29 cellular contexts compared by ENCODE assay signal in the genomic region with DNA sequence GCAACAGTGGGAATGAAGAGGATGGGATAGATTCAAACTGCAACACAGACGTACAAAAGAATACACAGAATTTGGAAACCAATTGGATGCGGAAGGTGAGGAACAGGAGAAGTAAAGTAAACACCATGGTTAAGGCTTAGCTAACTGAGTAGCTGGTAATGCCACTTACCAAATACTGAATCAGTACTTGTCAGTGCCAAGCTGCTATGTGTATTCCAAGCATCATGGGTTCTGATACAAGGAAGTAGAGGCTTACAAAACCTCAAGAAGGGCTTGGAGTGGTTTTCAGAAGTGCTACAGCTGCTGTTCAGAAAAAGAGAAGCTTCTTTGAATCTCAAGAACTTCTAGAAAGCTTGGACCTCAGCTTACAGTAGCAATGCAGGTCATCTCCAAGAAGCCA. TPM values are rescaled to one million over a fixed set of nuclear protein-coding genes. Genes with fewer than 3 reads are reported as not detected.
DNase-seq lines count a peak whose midpoint lies in the region; ATAC-seq and TF ChIP-seq lines count a peak whose summit lies in the region.
"Had no signal": no experiment of that assay in that cellular context is flagged by ENCODE, and none has a peak within 500 bp of the region (broad histone marks: within the 10 kb centered on the region; RNA-seq: fewer than 3 reads in every experiment).

No MANE protein-coding gene starts in this region.

- no peak overlapping the region for H3K9ac ChIP-seq in endodermal cell (ENCODE audit: extremely low read depth, low read length, poor library complexity, severe bottlenecking)

- H3K27ac ChIP-seq in left lung (no peak overlapping the region), endodermal cell (ENCODE audit: low read depth, low read length) (no peak overlapping the region)
- H3K27ac ChIP-seq: Peyer's patch, SK-N-MC had no signal

- no peaks in the 10 kb centered on the region for H3K9me3 ChIP-seq in left lung
- no peaks in the 10 kb centered on the region for H3K9me3 ChIP-seq in endodermal cell (ENCODE audit: control insufficient read depth, low read length)
- H3K9me3 ChIP-seq: HAP-1, MG63, Peyer's patch had no signal

- H3K4me1 ChIP-seq in left lung (no peaks in the 10 kb centered on the region), endodermal cell (ENCODE audit: control insufficient read depth, insufficient read depth, low read length) (peaks cover 4% of the 10 kb centered on the region)
- H3K4me1 ChIP-seq: HAP-1, Peyer's patch had no signal

- peak; percentile 5 for DNase-seq in SKM-1 treated with dmso at 0.1 percent for 144 hours (lab: John Stamatoyannopoulos, UW; ENCODE audit: unreplicated experiment)
- DNase-seq in SKM-1 (lab: John Stamatoyannopoulos, UW; ENCODE audit: unreplicated experiment) = no peak
- DNase-seq in MV-4-11 (lab: John Stamatoyannopoulos, UW) = peak; percentile 47
- no peak for DNase-seq in left lung
- DNase-seq in NCI-H748 (lab: John Stamatoyannopoulos, UW; ENCODE audit: unreplicated experiment) = no peak
- DNase-seq in anterior cingulate cortex (lab: John Stamatoyannopoulos, UW) = no peak
- DNase-seq in activated CD8-positive, alpha-beta memory T cell treated with anti-CD3 and anti-CD28 coated beads, Interleukin-2, amount 50 U/mL, for 4 hours = no peak
- DNase-seq in endodermal cell = no peak
- DNase-seq: CD4-positive, CD25-positive, alpha-beta regulatory T cell; DMS153; GF-D8; HFFc6; KG1; MG63; NCI-H1092 treated with DMSO at 0.1 percent for 48 hours; NCI-H146; NCI-H1930; NCI-H2107; NCI-H2227 treated with DMSO at 0.1 percent for 48 hours; NCI-H526 treated with DMSO at 0.1 percent for 48 hours; OCI-M1; Peyer's patch; SIG-M5 had no signal

- no peaks in the 10 kb centered on the region for H3K36me3 Mint-ChIP-seq in endodermal cell (ENCODE audit: low read depth)

- WGBS in endodermal cell (ENCODE audit: insufficient coverage in 1 of 2, insufficient read length in 1 of 2), 2 experiments = 92 to 94% methylated on average over 2 of the region's 2 CpGs

- peak; percentile 97 for ATAC-seq in left lung
- ATAC-seq: GM23338 had no signal

- H3K9me3 Mint-ChIP-seq in endodermal cell = no peaks in the 10 kb centered on the region
- H3K9me3 Mint-ChIP-seq: HFFc6 had no signal

- H3K27me3 ChIP-seq in left lung (no peaks in the 10 kb centered on the region), endodermal cell (ENCODE audit: control insufficient read depth, insufficient read depth, low read length, poor library complexity, severe bottlenecking) (no peaks in the 10 kb centered on the region)
- H3K27me3 ChIP-seq: Peyer's patch had no signal

- H3K36me3 ChIP-seq in left lung = no peaks in the 10 kb centered on the region
- no peaks in the 10 kb centered on the region for H3K36me3 ChIP-seq in endodermal cell (ENCODE audit: control insufficient read depth, insufficient read depth, low read length)
- H3K36me3 ChIP-seq: HAP-1, MG63, Peyer's patch had no signal

- peaks cover 6% of the 10 kb centered on the region for H3K27me3 Mint-ChIP-seq in endodermal cell (ENCODE audit: insufficient read depth)

- no peak overlapping the region for H3K27ac Mint-ChIP-seq in endodermal cell
- H3K27ac Mint-ChIP-seq: CD4-positive, CD25-positive, alpha-beta regulatory T cell; GM23338; HFFc6 had no signal

- intact Hi-C loops in left lung (cut with DNase I) = no loop called here

- no peak for TF ChIP-seq CTCF in left lung (IDR thresholded peaks at IDR 0.05)
- TF ChIP-seq CTCF in endodermal cell (conservative IDR thresholded peaks at IDR 0.05) = no peak

- peaks cover 4% of the 10 kb centered on the region for H3K4me1 Mint-ChIP-seq in endodermal cell

- H3K4me3 Mint-ChIP-seq in endodermal cell = no peak overlapping the region
- H3K4me3 Mint-ChIP-seq: CD4-positive, CD25-positive, alpha-beta regulatory T cell; GM23338; HFFc6 had no signal

- H3K4me3 ChIP-seq in left lung (no peak overlapping the region), endodermal cell (ENCODE audit: low read length) (no peak overlapping the region)
- H3K4me3 ChIP-seq: GM23338, HAP-1, MG63, Peyer's patch, SK-N-MC had no signal

RNA-seq across cellular contexts. Expression of a gene that starts 35.9 kb away (rescaled TPM):
- total RNA-seq in left lung (under 1 TPM in 1 of 2 donors, not detected in 1; 0.06 TPM), endodermal cell (not detected)
- polyA plus RNA-seq in endodermal cell (2013, experiment 1 of 2) = 0.78 TPM
- polyA plus RNA-seq in endodermal cell (2013, experiment 2 of 2) = 0.41 TPM
- total RNA-seq: A172, HFFc6, NCI-H460, Peyer's patch had no signal
- polyA plus RNA-seq: BJ, GM23338 had no signal

Comparison
In these comparisons a context has a peak if more than half of its experiments do, and no peak if none do; other contexts are left out.
1. DNase-seq: peak in SKM-1 treated with dmso at 0.1 percent for 144 hours (single experiment) and MV-4-11 (single experiment); none in SKM-1 (single experiment), left lung (0 of 2), NCI-H748 (single experiment), anterior cingulate cortex (0 of 58), activated CD8-positive, alpha-beta memory T cell treated with anti-CD3 and anti-CD28 coated beads, Interleukin-2, amount 50 U/mL, for 4 hours (single experiment) and endodermal cell (single experiment).